29 cellular contexts compared by ENCODE assay signal in genomic region chr2:115733190-115733775, GRCh38.
"Had no signal": no experiment of that assay in that cellular context is flagged by ENCODE, and none has a peak within 500 bp of the region (broad histone marks: within the 10 kb centered on the region; RNA-seq: fewer than 3 reads in every experiment).

No MANE protein-coding gene starts in this region.

- H3K4me1 Mint-ChIP-seq: activated B cell treated with CpG ODN at 0.5 μM for 24 hours; activated CD4-positive, alpha-beta T cell treated with anti-CD3 and anti-CD28 coated beads for 36 hours; activated CD4-positive, alpha-beta T cell treated with anti-CD3 and anti-CD28 coated beads, Interleukin-2, amount 10 ng/mL, durations not matched to agents 24 days and 14 days; activated T-helper 17 cell treated with anti-CD3 and anti-CD28 coated beads, Interleukin-2, amount 50 U/mL, for 72 hours; endodermal cell; T-helper 17 cell had no signal

- H3K27ac ChIP-seq: colonic mucosa, gastrocnemius medialis, WERI-Rb-1 had no signal

- DNase-seq: activated B cell treated with CpG ODN at 0.5 μM for 24 hours; activated CD4-positive, alpha-beta memory T cell treated with anti-CD3 and anti-CD28 coated beads for 36 hours; activated CD4-positive, alpha-beta T cell treated with anti-CD3 and anti-CD28 coated beads for 36 hours; activated CD4-positive, alpha-beta T cell treated with anti-CD3 and anti-CD28 coated beads, Interleukin-2, amount 10 ng/mL, durations not matched to agents 24 days and 14 days; activated CD4-positive, CD25-positive, alpha-beta regulatory T cell treated with anti-CD3 and anti-CD28 coated beads, Interleukin-2, amount 50 U/mL, for 72 hours; activated effector memory CD4-positive, alpha-beta T cell treated with Interleukin-2 at 50 U/mL for 16 hours; activated gamma-delta T cell treated with Interleukin-2 at 50 U/mL for 16 hours; activated naive CD4-positive, alpha-beta T cell treated with anti-CD3 and anti-CD28 coated beads, Interleukin-2, amount 50 U/mL, for 16 hours; activated naive CD4-positive, alpha-beta T cell treated with Interleukin-2 at 50 U/mL for 16 hours; activated T-cell treated with anti-CD3 and anti-CD28 coated beads, Interleukin-2, amount 50 U/mL, for 4 hours; amniotic stem cell; anterior cingulate cortex; central memory CD4-positive, alpha-beta T cell; cerebellar nuclear complex; colonic mucosa; effector memory CD4-positive, alpha-beta T cell; endodermal cell; foreskin fibroblast; gastrocnemius medialis; glutamatergic neuron; T-helper 1 cell; T-helper 17 cell; T1000; WERI-Rb-1 had no signal

- H3K9me3 Mint-ChIP-seq: endodermal cell had no signal

- FAIRE-seq: astrocyte had no signal

- H3K27ac Mint-ChIP-seq: activated B cell treated with CpG ODN at 0.5 μM for 24 hours; activated CD4-positive, alpha-beta memory T cell treated with anti-CD3 and anti-CD28 coated beads for 36 hours; activated CD4-positive, alpha-beta T cell treated with anti-CD3 and anti-CD28 coated beads for 36 hours; activated CD4-positive, alpha-beta T cell treated with anti-CD3 and anti-CD28 coated beads, Interleukin-2, amount 10 ng/mL, durations not matched to agents 24 days and 14 days; activated naive CD8-positive, alpha-beta T cell; activated T-helper 17 cell treated with anti-CD3 and anti-CD28 coated beads, Interleukin-2, amount 50 U/mL, for 72 hours; endodermal cell; T-helper 17 cell; T-helper 2 cell treated with Interferon-gamma antibody and Interleukin-4, amounts not matched to agents 5 μg/mL and 100 μg/mL, for 36 hours had no signal

- H3K27me3 Mint-ChIP-seq: activated B cell treated with CpG ODN at 0.5 μM for 24 hours; activated CD4-positive, alpha-beta memory T cell treated with anti-CD3 and anti-CD28 coated beads for 36 hours; activated CD4-positive, alpha-beta T cell treated with anti-CD3 and anti-CD28 coated beads for 36 hours; activated CD4-positive, alpha-beta T cell treated with anti-CD3 and anti-CD28 coated beads, Interleukin-2, amount 10 ng/mL, durations not matched to agents 24 days and 14 days; activated naive CD8-positive, alpha-beta T cell; activated T-helper 17 cell treated with anti-CD3 and anti-CD28 coated beads, Interleukin-2, amount 50 U/mL, for 72 hours; T-helper 17 cell had no signal

- ATAC-seq: activated CD4-positive, alpha-beta T cell treated with anti-CD3 and anti-CD28 coated beads for 36 hours; activated T-cell treated with anti-CD3 and anti-CD28 coated beads, Interleukin-2, amount 50 U/mL, for 4 hours; activated T-helper 17 cell treated with anti-CD3 and anti-CD28 coated beads, Interleukin-2, amount 50 U/mL, for 72 hours; esophagus mucosa; gastrocnemius medialis; T-helper 17 cell had no signal

- H3K36me3 ChIP-seq: colonic mucosa, gastrocnemius medialis had no signal

- H3K27me3 ChIP-seq: colonic mucosa, gastrocnemius medialis had no signal

- H3K36me3 Mint-ChIP-seq: activated CD4-positive, alpha-beta memory T cell treated with anti-CD3 and anti-CD28 coated beads for 36 hours; activated naive CD8-positive, alpha-beta T cell had no signal

- H3K4me3 ChIP-seq: colonic mucosa, gastrocnemius medialis had no signal

- H3K9me3 ChIP-seq: colonic mucosa, gastrocnemius medialis had no signal

- H3K4me3 Mint-ChIP-seq: activated B cell treated with CpG ODN at 0.5 μM for 24 hours; activated CD4-positive, alpha-beta memory T cell treated with anti-CD3 and anti-CD28 coated beads for 36 hours; activated CD4-positive, alpha-beta T cell treated with anti-CD3 and anti-CD28 coated beads for 36 hours; activated CD4-positive, alpha-beta T cell treated with anti-CD3 and anti-CD28 coated beads, Interleukin-2, amount 10 ng/mL, durations not matched to agents 24 days and 14 days; activated naive CD8-positive, alpha-beta T cell; activated T-cell treated with anti-CD3 and anti-CD28 coated beads, Interleukin-2, amount 50 U/mL, for 4 hours; activated T-helper 17 cell treated with anti-CD3 and anti-CD28 coated beads, Interleukin-2, amount 50 U/mL, for 72 hours; endodermal cell; T-helper 17 cell; T-helper 2 cell treated with Interferon-gamma antibody and Interleukin-4, amounts not matched to agents 5 μg/mL and 100 μg/mL, for 36 hours had no signal

- H3K4me1 ChIP-seq: colonic mucosa, gastrocnemius medialis had no signal
